Comparison of ENCODE assay signal across 10 cellular contexts in genomic region chrX:54482839-54483593, GRCh38. TPM values are rescaled to one million over a fixed set of nuclear protein-coding genes. Genes with fewer than 3 reads are reported as not detected.
DNase-seq lines count a peak whose midpoint lies in the region; ATAC-seq and TF ChIP-seq lines count a peak whose summit lies in the region.
"Had no signal": no experiment of that assay in that cellular context is flagged by ENCODE, and none has a peak within 500 bp of the region (broad histone marks: within the 10 kb centered on the region; RNA-seq: fewer than 3 reads in every experiment).

No MANE protein-coding gene starts in this region.

- H3K4me1 ChIP-seq in GM23338 (ENCODE audit: insufficient read depth) (peaks cover 42% of the 10 kb centered on the region), breast epithelium (no peaks in the 10 kb centered on the region), iPS-20b (ENCODE audit: insufficient read depth, low read length) (peaks cover 39% of the 10 kb centered on the region), sigmoid colon (peaks cover 0 to 29% (median 20%) of the 10 kb centered on the region in 4 donors)
- H3K4me1 ChIP-seq: adrenal gland had no signal

- H3K36me3 Mint-ChIP-seq in GM23338 (ENCODE audit: low read depth), result no peaks in the 10 kb centered on the region

- ATAC-seq in GM23338 (peak; percentile 46), GM18511 (IDR thresholded peaks at IDR 0.05; ENCODE audit: unreplicated experiment) (no peak)

- WGBS in sigmoid colon, 2 donors, result 21 to 65% methylated on average over 20 to 21 of the region's 21 CpGs

- H3K9ac ChIP-seq in iPS-20b (ENCODE audit: low read depth, low read length), result peak overlapping the region; percentile 58; the same call in 1 of the 2 replicates

- peak overlapping the region; percentile 54 for H3K4me3 Mint-ChIP-seq in GM23338

- DNase-seq in GM23338 (ENCODE audit: low spot score), result peak; percentile 59
- no peak for DNase-seq in breast epithelium (ENCODE audit: low spot score in 2 of 2)
- no peak for DNase-seq in sigmoid colon
- DNase-seq in NCI-H226, result no peak
- no peak for DNase-seq in activated gamma-delta T cell (lab: John Stamatoyannopoulos, UW)
- no peak for DNase-seq in activated CD4-positive, alpha-beta T cell treated with anti-CD3 and anti-CD28 coated beads for 4 hours
- DNase-seq: NCI-H1105 treated with DMSO at 0.1 percent for 48 hours had no signal

- peaks cover 61% of the 10 kb centered on the region for H3K4me1 Mint-ChIP-seq in GM23338

- no peaks in the 10 kb centered on the region for H3K36me3 ChIP-seq in GM23338 (ENCODE audit: insufficient read depth)
- no peaks in the 10 kb centered on the region for H3K36me3 ChIP-seq in breast epithelium
- H3K36me3 ChIP-seq in iPS-20b (ENCODE audit: insufficient read depth, low read depth, low read length), result no peaks in the 10 kb centered on the region
- no peaks in the 10 kb centered on the region for H3K36me3 ChIP-seq in sigmoid colon
- H3K36me3 ChIP-seq: adrenal gland had no signal

- peaks cover 37% of the 10 kb centered on the region; the same call in 1 of the 2 replicates for H3K79me2 ChIP-seq in GM23338 (replicated peaks; ENCODE audit: insufficient read depth)

- peak overlapping the region; percentile 87 for H3K27ac ChIP-seq in GM23338 (ENCODE audit: low read depth)
- H3K27ac ChIP-seq in breast epithelium, result peak overlapping the region; percentile 6 to 54
- no peak overlapping the region for H3K27ac ChIP-seq in iPS-20b (ENCODE audit: low read length)
- peak overlapping the region; percentile 66 to 74 (median 70) for H3K27ac ChIP-seq in sigmoid colon

- no peak overlapping the region for H2AFZ ChIP-seq in GM23338

- H3F3A ChIP-seq in GM23338 (replicated peaks; ENCODE audit: low read depth), result no peaks in the 10 kb centered on the region

- H3K9me3 ChIP-seq in breast epithelium, result no peaks in the 10 kb centered on the region
- H3K9me3 ChIP-seq in iPS-20b (ENCODE audit: insufficient read depth, low read depth, low read length), result no peaks in the 10 kb centered on the region
- no peaks in the 10 kb centered on the region for H3K9me3 ChIP-seq in sigmoid colon
- H3K9me3 ChIP-seq: adrenal gland had no signal

- H3K4me2 ChIP-seq in GM23338, result peak overlapping the region; percentile 69

- peaks cover 10% of the 10 kb centered on the region for H3K27me3 Mint-ChIP-seq in GM23338 (ENCODE audit: insufficient read depth, low read depth, poor library complexity)

- no peak for TF ChIP-seq CTCF in GM23338 (conservative IDR thresholded peaks at IDR 0.05; ENCODE audit: low read depth in 2 of 2)
- TF ChIP-seq CTCF in breast epithelium (IDR thresholded peaks at IDR 0.05), result no peak
- TF ChIP-seq CTCF in sigmoid colon (IDR thresholded peaks at IDR 0.05), result no peak

- H3K9me2 ChIP-seq in GM23338 (ENCODE audit: insufficient read depth), result no peaks in the 10 kb centered on the region

- H3K4me3 ChIP-seq in GM23338 (peak overlapping the region; percentile 28; the same call in 1 of the 2 replicates), breast epithelium (peak overlapping the region; percentile 11 to 29 (median 22)), iPS-20b (ENCODE audit: low read length) (peak overlapping the region; percentile 38; the same call in 1 of the 2 replicates), sigmoid colon (peak overlapping the region in 3 of 4 donors; percentile 31 to 35 (median 34))
- H3K4me3 ChIP-seq: adrenal gland had no signal

- intact Hi-C loops in breast epithelium (cut with DNase I; ENCODE audit: low total_unique reads) (no loop called here), sigmoid colon (cut with DNase I) (loop anchor here (5.0 kb wide), 1 partner anchor 49 kb away; the partner anchor contains the start of gene GNL3L)

- no peaks in the 10 kb centered on the region for H4K20me1 ChIP-seq in GM23338 (replicated peaks; ENCODE audit: insufficient read depth)

- peak overlapping the region; percentile 86 for H3K27ac Mint-ChIP-seq in GM23338

- no peaks in the 10 kb centered on the region for H3K9me3 Mint-ChIP-seq in GM23338

- TF ChIP-seq EP300 in sigmoid colon (IDR thresholded peaks at IDR 0.05), result no peak

- TF ChIP-seq POLR2A in breast epithelium (IDR thresholded peaks at IDR 0.05), result no peak
- TF ChIP-seq POLR2A in sigmoid colon (IDR thresholded peaks at IDR 0.05), result no peak

- H3K27me3 ChIP-seq in GM23338 (ENCODE audit: insufficient read depth), result no peaks in the 10 kb centered on the region
- H3K27me3 ChIP-seq in breast epithelium, result peaks cover 0 to 40% of the 10 kb centered on the region in 2 donors
- H3K27me3 ChIP-seq in iPS-20b (ENCODE audit: insufficient read depth, low read length), result no peaks in the 10 kb centered on the region
- H3K27me3 ChIP-seq in sigmoid colon, result no peaks in the 10 kb centered on the region
- H3K27me3 ChIP-seq: adrenal gland had no signal

TF ChIP-seq in GM23338, 12 proteins besides CTCF, POLR2A, EP300 and RAD21 (continues in another document):
- TF ChIP-seq JUNB (IDR thresholded peaks at IDR 0.05; ENCODE audit: unreplicated experiment), result no peak
- TF ChIP-seq ZNF331 (CRISPR knock-in tag; IDR thresholded peaks at IDR 0.05; ENCODE audit: low read depth), result no peak
- TF ChIP-seq, protein P1, sequence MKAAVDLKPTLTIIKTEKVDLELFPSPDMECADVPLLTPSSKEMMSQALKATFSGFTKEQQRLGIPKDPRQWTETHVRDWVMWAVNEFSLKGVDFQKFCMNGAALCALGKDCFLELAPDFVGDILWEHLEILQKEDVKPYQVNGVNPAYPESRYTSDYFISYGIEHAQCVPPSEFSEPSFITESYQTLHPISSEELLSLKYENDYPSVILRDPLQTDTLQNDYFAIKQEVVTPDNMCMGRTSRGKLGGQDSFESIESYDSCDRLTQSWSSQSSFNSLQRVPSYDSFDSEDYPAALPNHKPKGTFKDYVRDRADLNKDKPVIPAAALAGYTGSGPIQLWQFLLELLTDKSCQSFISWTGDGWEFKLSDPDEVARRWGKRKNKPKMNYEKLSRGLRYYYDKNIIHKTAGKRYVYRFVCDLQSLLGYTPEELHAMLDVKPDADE (IDR thresholded peaks at IDR 0.05), result no peak
- no peak for TF ChIP-seq NANOG (IDR thresholded peaks at IDR 0.05; ENCODE audit: borderline replicate concordance)
- no peak for TF ChIP-seq POLR2AphosphoS5 (IDR thresholded peaks at IDR 0.05; ENCODE audit: low read depth)
- TF ChIP-seq, protein P2, sequence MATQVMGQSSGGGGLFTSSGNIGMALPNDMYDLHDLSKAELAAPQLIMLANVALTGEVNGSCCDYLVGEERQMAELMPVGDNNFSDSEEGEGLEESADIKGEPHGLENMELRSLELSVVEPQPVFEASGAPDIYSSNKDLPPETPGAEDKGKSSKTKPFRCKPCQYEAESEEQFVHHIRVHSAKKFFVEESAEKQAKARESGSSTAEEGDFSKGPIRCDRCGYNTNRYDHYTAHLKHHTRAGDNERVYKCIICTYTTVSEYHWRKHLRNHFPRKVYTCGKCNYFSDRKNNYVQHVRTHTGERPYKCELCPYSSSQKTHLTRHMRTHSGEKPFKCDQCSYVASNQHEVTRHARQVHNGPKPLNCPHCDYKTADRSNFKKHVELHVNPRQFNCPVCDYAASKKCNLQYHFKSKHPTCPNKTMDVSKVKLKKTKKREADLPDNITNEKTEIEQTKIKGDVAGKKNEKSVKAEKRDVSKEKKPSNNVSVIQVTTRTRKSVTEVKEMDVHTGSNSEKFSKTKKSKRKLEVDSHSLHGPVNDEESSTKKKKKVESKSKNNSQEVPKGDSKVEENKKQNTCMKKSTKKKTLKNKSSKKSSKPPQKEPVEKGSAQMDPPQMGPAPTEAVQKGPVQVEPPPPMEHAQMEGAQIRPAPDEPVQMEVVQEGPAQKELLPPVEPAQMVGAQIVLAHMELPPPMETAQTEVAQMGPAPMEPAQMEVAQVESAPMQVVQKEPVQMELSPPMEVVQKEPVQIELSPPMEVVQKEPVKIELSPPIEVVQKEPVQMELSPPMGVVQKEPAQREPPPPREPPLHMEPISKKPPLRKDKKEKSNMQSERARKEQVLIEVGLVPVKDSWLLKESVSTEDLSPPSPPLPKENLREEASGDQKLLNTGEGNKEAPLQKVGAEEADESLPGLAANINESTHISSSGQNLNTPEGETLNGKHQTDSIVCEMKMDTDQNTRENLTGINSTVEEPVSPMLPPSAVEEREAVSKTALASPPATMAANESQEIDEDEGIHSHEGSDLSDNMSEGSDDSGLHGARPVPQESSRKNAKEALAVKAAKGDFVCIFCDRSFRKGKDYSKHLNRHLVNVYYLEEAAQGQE (IDR thresholded peaks at IDR 0.05; ENCODE audit: unreplicated experiment), result no peak
- TF ChIP-seq CREB1 (CRISPR knock-in tag; IDR thresholded peaks at IDR 0.05; ENCODE audit: low read depth), result no peak
- TF ChIP-seq ZNF114 (CRISPR knock-in tag; IDR thresholded peaks at IDR 0.05), result no peak

RNA-seq across cellular contexts. Expression of gene FGD1, which starts 13.0 kb away (rescaled TPM):
- 23.8 and 24.9 TPM in 2 replicates for total RNA-seq in GM23338 (2014; rRNA removed; shearing (Covaris generic))
- polyA plus RNA-seq in GM23338 (2016; fragmentation: Nextera tagmentation; extraction: Ambion mirVana), result 11.8 and 12.7 TPM in 2 replicates
- 1 to 10 TPM; 2.6 to 3.7 (median 3.3) TPM for total RNA-seq in breast epithelium
- 1 to 10 TPM; 3.2 to 9.7 (median 4.0) TPM for total RNA-seq in sigmoid colon
- 1 to 10 TPM in 1 of 3 donors, under 1 TPM in 2; 0.60 to 2.4 (median 0.69) TPM for polyA plus RNA-seq in sigmoid colon

RNA-seq across cellular contexts. Expression of gene TSR2, which starts 42.8 kb away (rescaled TPM):
- total RNA-seq in GM23338 (2014; rRNA removed; shearing (Covaris generic)), result 20.6 and 26.0 TPM in 2 replicates
- polyA plus RNA-seq in GM23338 (2016; fragmentation: Nextera tagmentation; extraction: Ambion mirVana) (52.2 and 60.1 TPM in 2 replicates), sigmoid colon (10 to 100 TPM; 31.0 to 45.9 (median 42.6) TPM)
- total RNA-seq in breast epithelium (10 to 100 TPM; 20.1 to 23.3 (median 21.9) TPM), sigmoid colon (10 to 100 TPM; 20.2 to 29.3 (median 26.8) TPM)

RNA-seq across cellular contexts. Expression of gene GNL3L, which starts 47.0 kb away (rescaled TPM):
- 67.3 and 79.9 TPM in 2 replicates for total RNA-seq in GM23338 (2014; rRNA removed; shearing (Covaris generic))
- polyA plus RNA-seq in GM23338 (2016; fragmentation: Nextera tagmentation; extraction: Ambion mirVana) (16.9 and 18.1 TPM in 2 replicates), sigmoid colon (10 to 100 TPM in 1 of 3 donors, 1 to 10 TPM in 2; 4.2 to 14.6 (median 6.9) TPM)
- total RNA-seq in breast epithelium (10 to 100 TPM; 21.6 to 35.4 (median 26.5) TPM), sigmoid colon (10 to 100 TPM in 3 of 4 donors, 1 to 10 TPM in 1; 9.9 to 18.3 (median 17.5) TPM)
